Comparison of ENCODE assay signal across 8 cellular contexts in genomic region chr4:1578968-1579833, GRCh38.
DNase-seq lines count a peak whose midpoint lies in the region; ATAC-seq, FAIRE-seq and TF ChIP-seq lines count a peak whose summit lies in the region.

No MANE protein-coding gene starts in this region.

- peak overlapping the region; percentile 40 for H3K27ac ChIP-seq in keratinocyte (ENCODE audit: control insufficient read depth, insufficient read depth, low read length)

- TF ChIP-seq RAD21 in Ishikawa (IDR thresholded peaks at IDR 0.05; ENCODE audit: low read depth) = no peak

- H3K9me3 Mint-ChIP-seq in WTC11 = peaks cover 5% of the 10 kb centered on the region

- no peak overlapping the region for H3K27ac Mint-ChIP-seq in WTC11

- H3K4me3 Mint-ChIP-seq in WTC11 = peak overlapping the region; percentile 64

- H3K9me1 ChIP-seq in keratinocyte (ENCODE audit: control insufficient read depth, extremely low read depth, insufficient read depth, low read length) = no peaks in the 10 kb centered on the region

- dilution Hi-C loops in keratinocyte (cut with MboI; ENCODE audit: extremely low pct_ligation_motif_present, low sequenced_read_pairs) = no loop called here

- no peak for TF ChIP-seq EP300 in Ishikawa (IDR thresholded peaks at IDR 0.05; ENCODE audit: borderline replicate concordance)

- peak overlapping the region; percentile 44 for H2AFZ ChIP-seq in keratinocyte (ENCODE audit: control insufficient read depth, low read length)

- no peaks in the 10 kb centered on the region for H3K4me1 ChIP-seq in keratinocyte (ENCODE audit: control insufficient read depth, extremely low read depth, insufficient read depth, low read length)

- POLR2A ChIA-PET in WTC11 (lab: Charles Lee) = no interaction called here

- H3K79me2 ChIP-seq in keratinocyte (ENCODE audit: control insufficient read depth, insufficient read depth, low read length) = no peaks in the 10 kb centered on the region

- H3K4me3 ChIP-seq in bronchial epithelial cell (ENCODE audit: low read depth, low read length) (peak overlapping the region; percentile 50), keratinocyte (ENCODE audit: control insufficient read depth in 2 of 3, extremely low read depth in 1 of 3, insufficient read depth in 2 of 3, low read depth in 1 of 3, low read length in 3 of 3) (peak overlapping the region; percentile 61 to 74 (median 68))

- ATAC-seq in WTC11 (peak; percentile 1), HG02885 (IDR thresholded peaks at IDR 0.05; ENCODE audit: poor library complexity, unreplicated experiment) (no peak), GM18861 (IDR thresholded peaks at IDR 0.05; ENCODE audit: unreplicated experiment) (no peak)

- H3K4me1 Mint-ChIP-seq in WTC11 = peaks cover 25% of the 10 kb centered on the region

- no peaks in the 10 kb centered on the region for H3K36me3 Mint-ChIP-seq in WTC11

- FAIRE-seq in bronchial epithelial cell (lab: Jason Lieb, UNC) = no peak
- FAIRE-seq in keratinocyte (lab: Jason Lieb, UNC) = no peak

- H3K9me3 ChIP-seq in keratinocyte (ENCODE audit: control insufficient read depth, low read depth, low read length) = no peaks in the 10 kb centered on the region

- H3K36me3 ChIP-seq in bronchial epithelial cell (ENCODE audit: control insufficient read depth, insufficient read depth, low read length) (no peaks in the 10 kb centered on the region), keratinocyte (ENCODE audit: control insufficient read depth in 2 of 2, extremely low read depth in 1 of 2, insufficient read depth in 2 of 2, low read length in 2 of 2) (no peaks in the 10 kb centered on the region)

- H3K27me3 ChIP-seq in bronchial epithelial cell (ENCODE audit: control insufficient read depth, insufficient read depth, low read length) (no peaks in the 10 kb centered on the region), keratinocyte (ENCODE audit: control insufficient read depth, extremely low read depth, insufficient read depth, low read length) (peaks cover 16% of the 10 kb centered on the region)

- CTCF ChIA-PET in WTC11 (lab: Charles Lee) = interaction anchor here (0.6 to 1.2 kb wide), 11 partner anchors 9 to 189 kb away, joined by 3 to 15 read pairs (median 4); no protein-coding TSS in a partner anchor

- H3K27me3 Mint-ChIP-seq in WTC11 (ENCODE audit: low read depth) = peaks cover 6% of the 10 kb centered on the region; the same call in 1 of the 2 replicates

- no peaks in the 10 kb centered on the region for H4K20me1 ChIP-seq in keratinocyte (ENCODE audit: control insufficient read depth, extremely low read depth, insufficient read depth, low read length)

- peak overlapping the region; percentile 60 for H3K9ac ChIP-seq in keratinocyte (ENCODE audit: control insufficient read depth, extremely low read depth, insufficient read depth, low read length)

- TF ChIP-seq CTCF in WTC11 (IDR thresholded peaks at IDR 0.05) (peak; percentile 82), bronchial epithelial cell (IDR thresholded peaks at IDR 0.05; ENCODE audit: insufficient read depth, low read length, severe bottlenecking) (peak; percentile 34), keratinocyte (optimal IDR thresholded peaks at IDR 0.05 in 1 of 3, IDR thresholded peaks at IDR 0.05 in 1 of 3, conservative IDR thresholded peaks at IDR 0.05 in 1 of 3; ENCODE audit: extremely low read depth in 1 of 3, insufficient read depth in 2 of 3, low read length in 3 of 3) (peak in 2 of 3 experiments; percentile 47 to 58)

- H3K4me2 ChIP-seq in keratinocyte (ENCODE audit: control insufficient read depth, extremely low read depth, insufficient read depth, low read depth, low read length) = peak overlapping the region; percentile 83

- DNase-seq in ELF-1 (ENCODE audit: low read depth, low spot score) (peak; percentile 66), WTC11 (ENCODE audit: low spot score) (peak; percentile 78), bronchial epithelial cell (ENCODE audit: low read depth) (peak; percentile 44), keratinocyte (ENCODE audit: low read depth, low spot score) (peak; percentile 36)
- peak; percentile 80 for DNase-seq in stimulated activated CD4-positive, alpha-beta T cell treated with anti-CD3 and anti-CD28 coated beads, Interleukin-1b, Interleukin-23, amount 100 ng/mL, for 48 hours

TF ChIP-seq in Ishikawa, 13 proteins besides CTCF, POLR2A, EP300 and RAD21:
- 0 out of 2 replicates have a peak, but pooled peaks have one; percentile 38 for TF ChIP-seq ZBTB7A (IDR thresholded peaks at IDR 0.05; ENCODE audit: low read depth)
- TF ChIP-seq, protein P1, sequence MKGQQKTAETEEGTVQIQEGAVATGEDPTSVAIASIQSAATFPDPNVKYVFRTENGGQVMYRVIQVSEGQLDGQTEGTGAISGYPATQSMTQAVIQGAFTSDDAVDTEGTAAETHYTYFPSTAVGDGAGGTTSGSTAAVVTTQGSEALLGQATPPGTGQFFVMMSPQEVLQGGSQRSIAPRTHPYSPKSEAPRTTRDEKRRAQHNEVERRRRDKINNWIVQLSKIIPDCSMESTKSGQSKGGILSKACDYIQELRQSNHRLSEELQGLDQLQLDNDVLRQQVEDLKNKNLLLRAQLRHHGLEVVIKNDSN (IDR thresholded peaks at IDR 0.05) = no peak
- no peak for TF ChIP-seq CEBPB (IDR thresholded peaks at IDR 0.05)
- no peak for TF ChIP-seq YY1 (IDR thresholded peaks at IDR 0.05; ENCODE audit: low read depth)
- TF ChIP-seq REST (IDR thresholded peaks at IDR 0.05; ENCODE audit: low read depth) = no peak

TF ChIP-seq in WTC11, 78 proteins besides CTCF, POLR2A, EP300 and RAD21:
- TF ChIP-seq FOXP1 (CRISPR knock-in tag; IDR thresholded peaks at IDR 0.05; ENCODE audit: borderline replicate concordance) (0 out of 2 replicates have a peak, but pooled peaks have one; percentile 32), ZBTB43 (CRISPR knock-in tag; IDR thresholded peaks at IDR 0.05) (no peak), SP1 (CRISPR knock-in tag; conservative IDR thresholded peaks at IDR 0.05) (peak; percentile 50), HMGA2 (CRISPR knock-in tag; IDR thresholded peaks at IDR 0.05) (no peak)
- TF ChIP-seq, protein P2, sequence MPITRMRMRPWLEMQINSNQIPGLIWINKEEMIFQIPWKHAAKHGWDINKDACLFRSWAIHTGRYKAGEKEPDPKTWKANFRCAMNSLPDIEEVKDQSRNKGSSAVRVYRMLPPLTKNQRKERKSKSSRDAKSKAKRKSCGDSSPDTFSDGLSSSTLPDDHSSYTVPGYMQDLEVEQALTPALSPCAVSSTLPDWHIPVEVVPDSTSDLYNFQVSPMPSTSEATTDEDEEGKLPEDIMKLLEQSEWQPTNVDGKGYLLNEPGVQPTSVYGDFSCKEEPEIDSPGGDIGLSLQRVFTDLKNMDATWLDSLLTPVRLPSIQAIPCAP (CRISPR knock-in tag; IDR thresholded peaks at IDR 0.05) = no peak
- TF ChIP-seq, protein P3, sequence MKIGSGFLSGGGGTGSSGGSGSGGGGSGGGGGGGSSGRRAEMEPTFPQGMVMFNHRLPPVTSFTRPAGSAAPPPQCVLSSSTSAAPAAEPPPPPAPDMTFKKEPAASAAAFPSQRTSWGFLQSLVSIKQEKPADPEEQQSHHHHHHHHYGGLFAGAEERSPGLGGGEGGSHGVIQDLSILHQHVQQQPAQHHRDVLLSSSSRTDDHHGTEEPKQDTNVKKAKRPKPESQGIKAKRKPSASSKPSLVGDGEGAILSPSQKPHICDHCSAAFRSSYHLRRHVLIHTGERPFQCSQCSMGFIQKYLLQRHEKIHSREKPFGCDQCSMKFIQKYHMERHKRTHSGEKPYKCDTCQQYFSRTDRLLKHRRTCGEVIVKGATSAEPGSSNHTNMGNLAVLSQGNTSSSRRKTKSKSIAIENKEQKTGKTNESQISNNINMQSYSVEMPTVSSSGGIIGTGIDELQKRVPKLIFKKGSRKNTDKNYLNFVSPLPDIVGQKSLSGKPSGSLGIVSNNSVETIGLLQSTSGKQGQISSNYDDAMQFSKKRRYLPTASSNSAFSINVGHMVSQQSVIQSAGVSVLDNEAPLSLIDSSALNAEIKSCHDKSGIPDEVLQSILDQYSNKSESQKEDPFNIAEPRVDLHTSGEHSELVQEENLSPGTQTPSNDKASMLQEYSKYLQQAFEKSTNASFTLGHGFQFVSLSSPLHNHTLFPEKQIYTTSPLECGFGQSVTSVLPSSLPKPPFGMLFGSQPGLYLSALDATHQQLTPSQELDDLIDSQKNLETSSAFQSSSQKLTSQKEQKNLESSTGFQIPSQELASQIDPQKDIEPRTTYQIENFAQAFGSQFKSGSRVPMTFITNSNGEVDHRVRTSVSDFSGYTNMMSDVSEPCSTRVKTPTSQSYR (CRISPR knock-in tag; IDR thresholded peaks at IDR 0.05) = no peak
